Comparison of ENCODE assay signal across 10 cellular contexts in genomic region chr3:79018671-79019136, GRCh38.
DNase-seq lines count a peak whose midpoint lies in the region; ATAC-seq, FAIRE-seq and TF ChIP-seq lines count a peak whose summit lies in the region.
"Had no signal": no experiment of that assay in that cellular context is flagged by ENCODE, and none has a peak within 500 bp of the region (broad histone marks: within the 10 kb centered on the region; RNA-seq: fewer than 3 reads in every experiment).

No MANE protein-coding gene starts in this region.

- peaks cover 6% of the 10 kb centered on the region for H3K27me3 Mint-ChIP-seq in activated T-helper 2 cell treated with anti-CD3 and anti-CD28 coated beads, Interferon-gamma antibody, Interleukin-2, Interleukin-4, amounts not matched to agents 10 μg/mL and 5 μg/mL and 100 μg/mL, durations not matched to agents 14 hours and 24 hours and 36 hours (ENCODE audit: low read depth)

- H3K4me3 ChIP-seq in AG10803 (ENCODE audit: low read length) (peak overlapping the region; percentile 81), bronchial epithelial cell (ENCODE audit: low read depth, low read length) (peak overlapping the region; percentile 74), skeletal muscle tissue (ENCODE audit: low read length in 3 of 3) (peak overlapping the region; percentile 73 to 85 (median 77))

- intact Hi-C loops in activated T-helper 2 cell treated with anti-CD3 and anti-CD28 coated beads, Interferon-gamma antibody, Interleukin-2, Interleukin-4, amounts not matched to agents 10 μg/mL and 5 μg/mL and 100 μg/mL, durations not matched to agents 14 hours and 24 hours and 36 hours (cut with micrococcal nuclease), result no loop called here

- no peak overlapping the region for H3K4me3 Mint-ChIP-seq in activated T-helper 2 cell treated with anti-CD3 and anti-CD28 coated beads, Interferon-gamma antibody, Interleukin-2, Interleukin-4, amounts not matched to agents 10 μg/mL and 5 μg/mL and 100 μg/mL, durations not matched to agents 14 hours and 24 hours and 36 hours (ENCODE audit: low read depth)
- H3K4me3 Mint-ChIP-seq: natural killer cell treated with Interleukin-12 subunit alpha and Interleukin-12 subunit beta and Interleukin-15 and Interleukin-18, amount 100 ng/mL, for 72 hours had no signal

- H3K36me3 Mint-ChIP-seq in activated T-helper 2 cell treated with anti-CD3 and anti-CD28 coated beads, Interferon-gamma antibody, Interleukin-2, Interleukin-4, amounts not matched to agents 10 μg/mL and 5 μg/mL and 100 μg/mL, durations not matched to agents 14 hours and 24 hours and 36 hours (ENCODE audit: low read depth), result no peaks in the 10 kb centered on the region

- H3K36me3 ChIP-seq in bronchial epithelial cell (ENCODE audit: control insufficient read depth, insufficient read depth, low read length) (no peaks in the 10 kb centered on the region), skeletal muscle tissue (ENCODE audit: control insufficient read depth in 3 of 3, insufficient read depth in 3 of 3, low read length in 3 of 3) (no peaks in the 10 kb centered on the region)

- H3K4me1 ChIP-seq in skeletal muscle tissue (ENCODE audit: control insufficient read depth in 3 of 3, insufficient read depth in 3 of 3, low read length in 3 of 3), result peaks cover 3 to 11% (median 7%) of the 10 kb centered on the region in 3 donors

- H3K27me3 ChIP-seq in bronchial epithelial cell (ENCODE audit: control insufficient read depth, insufficient read depth, low read length), result no peaks in the 10 kb centered on the region
- H3K27me3 ChIP-seq in skeletal muscle tissue (ENCODE audit: control insufficient read depth in 3 of 3, insufficient read depth in 3 of 3, low read length in 3 of 3), result no peaks in the 10 kb centered on the region

- no peaks in the 10 kb centered on the region for H3K9me3 Mint-ChIP-seq in activated T-helper 2 cell treated with anti-CD3 and anti-CD28 coated beads, Interferon-gamma antibody, Interleukin-2, Interleukin-4, amounts not matched to agents 10 μg/mL and 5 μg/mL and 100 μg/mL, durations not matched to agents 14 hours and 24 hours and 36 hours
- H3K9me3 Mint-ChIP-seq: natural killer cell treated with Interleukin-12 subunit alpha and Interleukin-12 subunit beta and Interleukin-15 and Interleukin-18, amount 100 ng/mL, for 72 hours had no signal

- FAIRE-seq in bronchial epithelial cell (lab: Jason Lieb, UNC), result no peak

- H3K9ac ChIP-seq in skeletal muscle tissue (ENCODE audit: low read depth in 1 of 3, low read length in 3 of 3), result peak overlapping the region; percentile 76 to 89 (median 82)

- peaks cover 2% of the 10 kb centered on the region for H3K4me1 Mint-ChIP-seq in activated T-helper 2 cell treated with anti-CD3 and anti-CD28 coated beads, Interferon-gamma antibody, Interleukin-2, Interleukin-4, amounts not matched to agents 10 μg/mL and 5 μg/mL and 100 μg/mL, durations not matched to agents 14 hours and 24 hours and 36 hours (ENCODE audit: low read depth)

- peak overlapping the region; percentile 86 for H3K27ac ChIP-seq in skeletal muscle tissue (ENCODE audit: low read depth, low read length)
- H3K27ac ChIP-seq: HL-60 had no signal

- ATAC-seq in GM19455 (IDR thresholded peaks at IDR 0.05; ENCODE audit: unreplicated experiment), result peak; percentile 43
- no peak for ATAC-seq in HG03280 (IDR thresholded peaks at IDR 0.05; ENCODE audit: unreplicated experiment)

- peak; percentile 74 for DNase-seq in AG10803 (ENCODE audit: low read depth)
- DNase-seq in NCI-H510A (lab: John Stamatoyannopoulos, UW), result peak; percentile 55
- DNase-seq in bronchial epithelial cell (ENCODE audit: low read depth), result peak; percentile 50
- peak; percentile 64 for DNase-seq in iPS-NIHi7 (ENCODE audit: extremely low spot score)
- DNase-seq in activated T-helper 2 cell treated with anti-CD3 and anti-CD28 coated beads, Interferon-gamma antibody, Interleukin-2, Interleukin-4, amounts not matched to agents 10 μg/mL and 5 μg/mL and 100 μg/mL, durations not matched to agents 14 hours and 24 hours and 36 hours (ENCODE audit: low spot score), result no peak

- H3K9me3 ChIP-seq in skeletal muscle tissue (ENCODE audit: control insufficient read depth in 3 of 3, low read length in 3 of 3), result no peaks in the 10 kb centered on the region

- H3K27ac Mint-ChIP-seq in activated T-helper 2 cell treated with anti-CD3 and anti-CD28 coated beads, Interferon-gamma antibody, Interleukin-2, Interleukin-4, amounts not matched to agents 10 μg/mL and 5 μg/mL and 100 μg/mL, durations not matched to agents 14 hours and 24 hours and 36 hours, result no peak overlapping the region
- H3K27ac Mint-ChIP-seq: natural killer cell treated with Interleukin-12 subunit alpha and Interleukin-12 subunit beta and Interleukin-15 and Interleukin-18, amount 100 ng/mL, for 72 hours had no signal

- TF ChIP-seq CTCF in AG10803 (conservative IDR thresholded peaks at IDR 0.05; ENCODE audit: low read length) (peak; percentile 31), bronchial epithelial cell (IDR thresholded peaks at IDR 0.05; ENCODE audit: insufficient read depth, low read length, severe bottlenecking) (peak; percentile 24)
